12 cellular contexts compared by ENCODE assay signal in the genomic region with DNA sequence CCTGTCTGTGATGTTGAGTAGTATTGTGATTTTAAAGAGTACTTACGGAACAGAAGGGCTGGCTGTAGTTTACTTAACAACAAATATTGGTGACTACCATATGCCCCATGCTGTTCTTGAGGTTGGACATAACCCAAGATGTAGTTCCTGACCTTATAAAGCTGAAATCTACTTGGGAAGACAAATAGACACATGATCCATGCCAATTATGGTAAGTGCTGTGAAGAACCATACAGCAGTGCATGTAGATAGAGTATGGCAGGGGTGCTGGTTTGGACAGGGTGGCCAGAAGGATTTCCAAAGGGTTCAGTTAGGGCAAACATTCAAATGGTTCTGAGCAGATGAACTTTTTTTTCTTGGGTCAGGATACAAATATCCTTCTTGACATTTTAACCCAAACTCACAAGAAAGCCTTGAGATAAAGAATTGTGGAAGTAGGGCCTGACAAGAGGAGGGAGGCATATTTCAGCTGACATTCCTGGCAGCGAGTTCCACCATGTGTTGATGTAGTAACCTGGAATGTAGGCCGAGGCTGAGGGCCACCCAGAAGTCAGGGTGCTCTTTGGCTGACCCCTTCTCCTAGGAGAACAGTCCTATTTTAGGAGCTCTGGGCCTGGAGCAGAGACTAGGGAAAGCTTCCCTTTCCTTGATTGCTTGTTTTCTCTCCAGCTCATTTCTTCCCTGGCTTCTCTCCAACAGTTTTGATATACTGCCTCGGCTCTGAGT.
DNase-seq lines count a peak whose midpoint lies in the region; ATAC-seq, FAIRE-seq and TF ChIP-seq lines count a peak whose summit lies in the region.
"Had no signal": no experiment of that assay in that cellular context is flagged by ENCODE, and none has a peak within 500 bp of the region (broad histone marks: within the 10 kb centered on the region; RNA-seq: fewer than 3 reads in every experiment).

No MANE protein-coding gene starts in this region.

- H3K4me1 ChIP-seq in lower lobe of right lung (no peaks in the 10 kb centered on the region), upper lobe of right lung (peaks cover 10% of the 10 kb centered on the region)

- no peaks in the 10 kb centered on the region for H3K9me3 ChIP-seq in lower lobe of right lung
- H3K9me3 ChIP-seq in upper lobe of right lung = no peaks in the 10 kb centered on the region

- DNase-seq in NCI-H748 (lab: John Stamatoyannopoulos, UW; ENCODE audit: unreplicated experiment) (peak; percentile 53), NCI-H748 treated with DMSO at 0.1 percent for 48 hours (lab: John Stamatoyannopoulos, UW) (no peak), lower lobe of right lung (peak; percentile 52), upper lobe of right lung (no peak), NCI-H2171 treated with DMSO at 0.1 percent for 48 hours (lab: John Stamatoyannopoulos, UW) (no peak), GM19238 (ENCODE audit: insufficient read length, low spot score) (no peak)
- DNase-seq: activated CD8-positive, alpha-beta memory T cell treated with anti-CD3 and anti-CD28 coated beads, Interleukin-2, amount 50 U/mL, for 4 hours; H9; naive B cell had no signal

- no peak for TF ChIP-seq CTCF in lower lobe of right lung (IDR thresholded peaks at IDR 0.05)
- TF ChIP-seq CTCF in upper lobe of right lung (IDR thresholded peaks at IDR 0.05) = no peak

- intact Hi-C loops in lower lobe of right lung (cut with DNase I) (no loop called here), upper lobe of right lung (cut with DNase I) (no loop called here)

- ATAC-seq in lower lobe of right lung (peak; percentile 71 to 90), upper lobe of right lung (peak; percentile 79), GM21367 (IDR thresholded peaks at IDR 0.05; ENCODE audit: unreplicated experiment) (no peak)

- H3K27ac ChIP-seq in lower lobe of right lung (no peak overlapping the region), upper lobe of right lung (no peak overlapping the region)

- H3K4me3 ChIP-seq in lower lobe of right lung (no peak overlapping the region), upper lobe of right lung (no peak overlapping the region)

- H3K36me3 ChIP-seq in lower lobe of right lung = no peaks in the 10 kb centered on the region
- no peaks in the 10 kb centered on the region for H3K36me3 ChIP-seq in upper lobe of right lung

- peak; percentile 98 for FAIRE-seq in endometrium (lab: Jason Lieb, UNC)
- FAIRE-seq: G401.6 had no signal

- H3K27me3 ChIP-seq in lower lobe of right lung (ENCODE audit: low read depth) (no peaks in the 10 kb centered on the region), upper lobe of right lung (no peaks in the 10 kb centered on the region)

Comparison
In these comparisons a context has a peak if more than half of its experiments do, and no peak if none do; other contexts are left out.
1. DNase-seq: peak in NCI-H748 (single experiment) and lower lobe of right lung (single experiment); none in NCI-H748 treated with DMSO at 0.1 percent for 48 hours (single experiment), upper lobe of right lung (single experiment), NCI-H2171 treated with DMSO at 0.1 percent for 48 hours (single experiment) and GM19238 (single experiment).